ENCODE assay signal across 26 cellular contexts in the genomic region with DNA sequence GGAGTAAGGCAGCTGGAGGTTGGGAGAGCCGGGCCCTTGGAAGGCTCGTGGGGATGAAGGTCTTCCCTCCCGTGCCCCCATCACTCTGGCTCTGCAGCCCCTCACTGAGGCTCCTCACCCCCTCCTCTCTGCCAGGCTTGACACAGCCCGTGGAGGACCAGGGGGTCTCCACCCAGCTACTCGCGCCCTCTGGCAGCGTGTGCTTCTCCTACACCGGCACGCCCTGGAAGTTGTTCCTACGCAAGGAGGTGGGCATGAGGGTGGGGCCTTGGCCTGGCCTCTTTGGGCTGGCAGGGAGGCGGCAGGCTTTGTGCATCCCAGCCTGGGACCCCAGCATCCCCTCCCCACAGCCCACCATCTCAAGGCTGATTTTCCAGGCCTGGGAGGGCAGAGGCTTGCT. TPM values are rescaled to one million over a fixed set of nuclear protein-coding genes. Genes with fewer than 3 reads are reported as not detected.
"Had no signal": no experiment of that assay in that cellular context is flagged by ENCODE, and none has a peak within 500 bp of the region (broad histone marks: within the 10 kb centered on the region; RNA-seq: fewer than 3 reads in every experiment).

No MANE protein-coding gene starts in this region.

- H3K4me2 ChIP-seq: neural progenitor cell had no signal

- H3K9ac ChIP-seq: neural progenitor cell had no signal

- H3K4me1 ChIP-seq: gastroesophageal sphincter, heart right ventricle, prostate gland, right atrium auricular region, sigmoid colon, spleen, testis, tibial artery, upper lobe of left lung had no signal

- H3K4me3 Mint-ChIP-seq: endodermal cell; natural killer cell treated with Interleukin-12 subunit alpha and Interleukin-12 subunit beta and Interleukin-15 and Interleukin-18, amount 100 ng/mL, for 72 hours; neural progenitor cell; stimulated activated memory B cell treated with anti-CD40 and anti-IgM and Interleukin-4, amounts not matched to agents 10 μg/mL and 1 μg/mL and 100 μg/mL, for 72 hours had no signal

- H3K9me3 Mint-ChIP-seq: endodermal cell; natural killer cell treated with Interleukin-12 subunit alpha and Interleukin-12 subunit beta and Interleukin-15 and Interleukin-18, amount 100 ng/mL, for 72 hours; neural progenitor cell; stimulated activated memory B cell treated with anti-CD40 and anti-IgM and Interleukin-4, amounts not matched to agents 10 μg/mL and 1 μg/mL and 100 μg/mL, for 72 hours had no signal

- H3K4me3 ChIP-seq: gastroesophageal sphincter, heart right ventricle, neural progenitor cell, prostate gland, right atrium auricular region, sigmoid colon, spleen, testis, tibial artery, upper lobe of left lung had no signal

- H3K27me3 Mint-ChIP-seq: natural killer cell treated with Interleukin-12 subunit alpha and Interleukin-12 subunit beta and Interleukin-15 and Interleukin-18, amount 100 ng/mL, for 72 hours; stimulated activated memory B cell treated with anti-CD40 and anti-IgM and Interleukin-4, amounts not matched to agents 10 μg/mL and 1 μg/mL and 100 μg/mL, for 72 hours had no signal

- H3K27ac Mint-ChIP-seq: endodermal cell; natural killer cell treated with Interleukin-12 subunit alpha and Interleukin-12 subunit beta and Interleukin-15 and Interleukin-18, amount 100 ng/mL, for 72 hours; neural progenitor cell; stimulated activated memory B cell treated with anti-CD40 and anti-IgM and Interleukin-4, amounts not matched to agents 10 μg/mL and 1 μg/mL and 100 μg/mL, for 72 hours had no signal

- H3K36me3 Mint-ChIP-seq: natural killer cell treated with Interleukin-12 subunit alpha and Interleukin-12 subunit beta and Interleukin-15 and Interleukin-18, amount 100 ng/mL, for 72 hours; neural progenitor cell; stimulated activated memory B cell treated with anti-CD40 and anti-IgM and Interleukin-4, amounts not matched to agents 10 μg/mL and 1 μg/mL and 100 μg/mL, for 72 hours had no signal

- H2AFZ ChIP-seq: neural progenitor cell had no signal

- H3K27me3 ChIP-seq: gastroesophageal sphincter, heart right ventricle, neural progenitor cell, right atrium auricular region, sigmoid colon, spleen, testis, upper lobe of left lung had no signal

- ATAC-seq: esophagus mucosa; gastroesophageal sphincter; heart right ventricle; left lobe of liver; natural killer cell treated with Interleukin-12 subunit alpha and Interleukin-12 subunit beta and Interleukin-15 and Interleukin-18, amount 100 ng/mL, for 72 hours; stimulated activated memory B cell treated with anti-CD40 and anti-IgM and Interleukin-4, amounts not matched to agents 10 μg/mL and 1 μg/mL and 100 μg/mL, for 72 hours; stimulated activated naive CD8-positive, alpha-beta T cell treated with anti-CD3 and anti-CD28 coated beads, Interleukin-15, Interleukin-2, amounts not matched to agents 100 U/mL and 50 U/mL, for 24 hours had no signal

- H3K9me3 ChIP-seq: gastroesophageal sphincter, heart right ventricle, prostate gland, right atrium auricular region, sigmoid colon, spleen, testis, tibial artery, upper lobe of left lung had no signal

- H3K27ac ChIP-seq: epithelial cell of prostate, gastroesophageal sphincter, heart right ventricle, neural progenitor cell, prostate gland, right atrium auricular region, sigmoid colon, spleen, testis, tibial artery, upper lobe of left lung had no signal

- H3K36me3 ChIP-seq: neural progenitor cell, prostate gland had no signal

- H3K4me1 Mint-ChIP-seq: stimulated activated memory B cell treated with anti-CD40 and anti-IgM and Interleukin-4, amounts not matched to agents 10 μg/mL and 1 μg/mL and 100 μg/mL, for 72 hours had no signal

- DNase-seq: cortex of kidney; effector CD8-positive, alpha-beta T cell; endodermal cell; foreskin fibroblast; heart right ventricle; hippocampal formation; nucleus accumbens; sigmoid colon; spleen; stimulated activated CD4-positive, alpha-beta T cell treated with anti-CD3 and anti-CD28 coated beads, Interleukin-4, amount 100 ng/mL, for 4 hours; stimulated activated naive CD8-positive, alpha-beta T cell treated with anti-CD3 and anti-CD28 coated beads, Interleukin-15, Interleukin-2, amounts not matched to agents 100 U/mL and 50 U/mL, for 24 hours; substantia nigra; testis; tibial artery had no signal

RNA-seq across cellular contexts. Expression of a gene that starts 15.6 kb away (rescaled TPM):
- total RNA-seq: dermis microvascular lymphatic vessel endothelial cell, lung microvascular endothelial cell had no signal
